ENCODE assay signal across 1 cellular context in the genomic region with DNA sequence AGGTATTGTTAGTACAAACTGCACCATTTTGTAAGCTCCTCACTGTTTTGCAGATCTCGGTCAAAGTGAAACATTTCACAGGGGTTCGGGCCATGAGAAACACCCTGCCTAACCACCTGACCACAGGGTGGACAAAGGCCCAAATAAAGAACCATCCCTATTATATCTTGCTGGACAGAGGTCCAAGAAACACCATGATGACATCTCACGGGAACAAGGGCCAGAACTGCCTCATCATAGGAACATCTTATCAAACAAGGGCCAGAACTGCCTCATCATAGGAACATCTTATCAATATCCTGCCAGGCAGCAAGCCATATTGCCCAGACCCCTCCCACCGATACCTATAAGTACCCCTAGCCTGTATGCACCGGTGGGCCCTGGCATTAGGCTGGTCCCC.
TF ChIP-seq lines count a peak whose summit lies in the region.

No MANE protein-coding gene starts in this region.

TF ChIP-seq in K562, 482 proteins besides CTCF, POLR2A, EP300 and RAD21 (continued from another document and continues in another):
- TF ChIP-seq, protein P1, sequence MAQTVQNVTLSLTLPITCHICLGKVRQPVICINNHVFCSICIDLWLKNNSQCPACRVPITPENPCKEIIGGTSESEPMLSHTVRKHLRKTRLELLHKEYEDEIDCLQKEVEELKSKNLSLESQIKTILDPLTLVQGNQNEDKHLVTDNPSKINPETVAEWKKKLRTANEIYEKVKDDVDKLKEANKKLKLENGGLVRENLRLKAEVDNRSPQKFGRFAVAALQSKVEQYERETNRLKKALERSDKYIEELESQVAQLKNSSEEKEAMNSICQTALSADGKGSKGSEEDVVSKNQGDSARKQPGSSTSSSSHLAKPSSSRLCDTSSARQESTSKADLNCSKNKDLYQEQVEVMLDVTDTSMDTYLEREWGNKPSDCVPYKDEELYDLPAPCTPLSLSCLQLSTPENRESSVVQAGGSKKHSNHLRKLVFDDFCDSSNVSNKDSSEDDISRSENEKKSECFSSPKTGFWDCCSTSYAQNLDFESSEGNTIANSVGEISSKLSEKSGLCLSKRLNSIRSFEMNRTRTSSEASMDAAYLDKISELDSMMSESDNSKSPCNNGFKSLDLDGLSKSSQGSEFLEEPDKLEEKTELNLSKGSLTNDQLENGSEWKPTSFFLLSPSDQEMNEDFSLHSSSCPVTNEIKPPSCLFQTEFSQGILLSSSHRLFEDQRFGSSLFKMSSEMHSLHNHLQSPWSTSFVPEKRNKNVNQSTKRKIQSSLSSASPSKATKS (CRISPR knock-in tag; IDR thresholded peaks at IDR 0.05), result no peak
- TF ChIP-seq CEBPZ (IDR thresholded peaks at IDR 0.05; ENCODE audit: borderline replicate concordance, low read depth, low read length) (no peak), SMARCB1 (IDR thresholded peaks at IDR 0.05; ENCODE audit: insufficient read length, low read depth) (no peak), MTA3 (IDR thresholded peaks at IDR 0.05; ENCODE audit: borderline replicate concordance) (no peak), NFIX (CRISPR knock-in tag; IDR thresholded peaks at IDR 0.05; ENCODE audit: low read depth) (no peak), HNRNPLL (IDR thresholded peaks at IDR 0.05; ENCODE audit: low read depth, low read length, poor library complexity, severe bottlenecking) (no peak), ZC3H4 (CRISPR knock-in tag; IDR thresholded peaks at IDR 0.05; ENCODE audit: borderline replicate concordance) (no peak), SMARCA4 (IDR thresholded peaks at IDR 0.05) (peak; percentile 70), ZNF444 (CRISPR knock-in tag; IDR thresholded peaks at IDR 0.05) (no peak), EGR1 (conservative IDR thresholded peaks at IDR 0.05) (no peak), TCF3 (CRISPR knock-in tag; IDR thresholded peaks at IDR 0.05) (peak; percentile 35; the same call in 1 of the 2 replicates), TAF1 (IDR thresholded peaks at IDR 0.05; ENCODE audit: control insufficient read depth, extremely low read depth, insufficient read depth, low read length, severe bottlenecking) (no peak), STAT5A (IDR thresholded peaks at IDR 0.05; ENCODE audit: borderline replicate concordance, low read length) (peak; percentile 35; the same call in 1 of the 2 replicates), ZNF561 (CRISPR knock-in tag; conservative IDR thresholded peaks at IDR 0.05) (no peak), TEAD4 (IDR thresholded peaks at IDR 0.05; ENCODE audit: low read length) (peak; percentile 64), TEAD4 (CRISPR knock-in tag; IDR thresholded peaks at IDR 0.05; ENCODE audit: borderline replicate concordance) (no peak), SMARCC2 (IDR thresholded peaks at IDR 0.05; ENCODE audit: low read depth) (no peak), C11orf30 (IDR thresholded peaks at IDR 0.05; ENCODE audit: low read depth) (peak; percentile 25; the same call in 1 of the 2 replicates), FOXP1 (CRISPR knock-in tag; IDR thresholded peaks at IDR 0.05) (no peak), ZNF239 (CRISPR knock-in tag; IDR thresholded peaks at IDR 0.05) (no peak), RBM25 (IDR thresholded peaks at IDR 0.05; ENCODE audit: low read depth, low read length, severe bottlenecking) (no peak), CC2D1A (IDR thresholded peaks at IDR 0.05) (0 out of 2 replicates have a peak, but pooled peaks have one; percentile 22), ARID1B (IDR thresholded peaks at IDR 0.05) (peak; percentile 90), ZNF431 (CRISPR knock-in tag; IDR thresholded peaks at IDR 0.05) (no peak)
- TF ChIP-seq, protein P2, sequence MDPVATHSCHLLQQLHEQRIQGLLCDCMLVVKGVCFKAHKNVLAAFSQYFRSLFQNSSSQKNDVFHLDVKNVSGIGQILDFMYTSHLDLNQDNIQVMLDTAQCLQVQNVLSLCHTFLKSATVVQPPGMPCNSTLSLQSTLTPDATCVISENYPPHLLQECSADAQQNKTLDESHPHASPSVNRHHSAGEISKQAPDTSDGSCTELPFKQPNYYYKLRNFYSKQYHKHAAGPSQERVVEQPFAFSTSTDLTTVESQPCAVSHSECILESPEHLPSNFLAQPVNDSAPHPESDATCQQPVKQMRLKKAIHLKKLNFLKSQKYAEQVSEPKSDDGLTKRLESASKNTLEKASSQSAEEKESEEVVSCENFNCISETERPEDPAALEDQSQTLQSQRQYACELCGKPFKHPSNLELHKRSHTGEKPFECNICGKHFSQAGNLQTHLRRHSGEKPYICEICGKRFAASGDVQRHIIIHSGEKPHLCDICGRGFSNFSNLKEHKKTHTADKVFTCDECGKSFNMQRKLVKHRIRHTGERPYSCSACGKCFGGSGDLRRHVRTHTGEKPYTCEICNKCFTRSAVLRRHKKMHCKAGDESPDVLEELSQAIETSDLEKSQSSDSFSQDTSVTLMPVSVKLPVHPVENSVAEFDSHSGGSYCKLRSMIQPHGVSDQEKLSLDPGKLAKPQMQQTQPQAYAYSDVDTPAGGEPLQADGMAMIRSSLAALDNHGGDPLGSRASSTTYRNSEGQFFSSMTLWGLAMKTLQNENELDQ (CRISPR knock-in tag; IDR thresholded peaks at IDR 0.05; ENCODE audit: borderline replicate concordance), result no peak
- TF ChIP-seq, protein P3, sequence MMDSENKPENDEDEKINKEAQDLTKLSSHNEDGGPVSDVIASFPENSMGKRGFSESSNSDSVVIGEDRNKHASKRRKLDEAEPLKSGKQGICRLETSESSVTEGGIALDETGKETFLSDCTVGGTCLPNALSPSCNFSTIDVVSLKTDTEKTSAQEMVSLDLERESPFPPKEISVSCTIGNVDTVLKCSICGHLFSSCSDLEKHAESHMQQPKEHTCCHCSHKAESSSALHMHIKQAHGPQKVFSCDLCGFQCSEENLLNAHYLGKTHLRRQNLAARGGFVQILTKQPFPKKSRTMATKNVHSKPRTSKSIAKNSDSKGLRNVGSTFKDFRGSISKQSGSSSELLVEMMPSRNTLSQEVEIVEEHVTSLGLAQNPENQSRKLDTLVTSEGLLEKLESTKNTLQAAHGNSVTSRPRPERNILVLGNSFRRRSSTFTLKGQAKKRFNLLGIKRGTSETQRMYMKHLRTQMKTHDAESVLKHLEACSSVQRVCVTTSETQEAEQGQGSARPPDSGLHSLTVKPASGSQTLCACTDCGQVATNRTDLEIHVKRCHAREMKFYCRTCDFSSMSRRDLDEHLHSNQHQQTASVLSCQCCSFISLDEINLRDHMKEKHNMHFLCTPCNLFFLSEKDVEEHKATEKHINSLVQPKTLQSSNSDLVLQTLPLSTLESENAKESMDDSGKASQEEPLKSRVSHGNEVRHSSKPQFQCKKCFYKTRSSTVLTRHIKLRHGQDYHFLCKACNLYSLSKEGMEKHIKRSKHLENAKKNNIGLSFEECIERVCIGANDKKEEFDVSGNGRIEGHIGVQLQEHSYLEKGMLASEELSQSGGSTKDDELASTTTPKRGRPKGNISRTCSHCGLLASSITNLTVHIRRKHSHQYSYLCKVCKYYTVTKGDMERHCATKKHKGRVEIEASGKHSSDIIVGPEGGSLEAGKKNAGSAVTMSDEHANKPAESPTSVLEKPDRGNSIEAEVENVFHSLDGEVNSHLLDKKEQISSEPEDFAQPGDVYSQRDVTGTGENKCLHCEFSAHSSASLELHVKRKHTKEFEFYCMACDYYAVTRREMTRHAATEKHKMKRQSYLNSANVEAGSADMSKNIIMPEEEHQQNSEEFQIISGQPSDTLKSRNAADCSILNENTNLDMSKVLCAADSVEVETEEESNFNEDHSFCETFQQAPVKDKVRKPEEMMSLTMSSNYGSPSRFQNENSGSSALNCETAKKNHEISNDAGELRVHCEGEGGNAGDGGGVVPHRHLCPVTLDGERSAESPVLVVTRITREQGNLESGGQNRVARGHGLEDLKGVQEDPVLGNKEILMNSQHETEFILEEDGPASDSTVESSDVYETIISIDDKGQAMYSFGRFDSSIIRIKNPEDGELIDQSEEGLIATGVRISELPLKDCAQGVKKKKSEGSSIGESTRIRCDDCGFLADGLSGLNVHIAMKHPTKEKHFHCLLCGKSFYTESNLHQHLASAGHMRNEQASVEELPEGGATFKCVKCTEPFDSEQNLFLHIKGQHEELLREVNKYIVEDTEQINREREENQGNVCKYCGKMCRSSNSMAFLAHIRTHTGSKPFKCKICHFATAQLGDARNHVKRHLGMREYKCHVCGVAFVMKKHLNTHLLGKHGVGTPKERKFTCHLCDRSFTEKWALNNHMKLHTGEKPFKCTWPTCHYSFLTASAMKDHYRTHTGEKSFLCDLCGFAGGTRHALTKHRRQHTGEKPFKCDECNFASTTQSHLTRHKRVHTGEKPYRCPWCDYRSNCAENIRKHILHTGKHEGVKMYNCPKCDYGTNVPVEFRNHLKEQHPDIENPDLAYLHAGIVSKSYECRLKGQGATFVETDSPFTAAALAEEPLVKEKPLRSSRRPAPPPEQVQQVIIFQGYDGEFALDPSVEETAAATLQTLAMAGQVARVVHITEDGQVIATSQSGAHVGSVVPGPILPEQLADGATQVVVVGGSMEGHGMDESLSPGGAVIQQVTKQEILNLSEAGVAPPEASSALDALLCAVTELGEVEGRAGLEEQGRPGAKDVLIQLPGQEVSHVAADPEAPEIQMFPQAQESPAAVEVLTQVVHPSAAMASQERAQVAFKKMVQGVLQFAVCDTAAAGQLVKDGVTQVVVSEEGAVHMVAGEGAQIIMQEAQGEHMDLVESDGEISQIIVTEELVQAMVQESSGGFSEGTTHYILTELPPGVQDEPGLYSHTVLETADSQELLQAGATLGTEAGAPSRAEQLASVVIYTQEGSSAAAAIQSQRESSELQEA (IDR thresholded peaks at IDR 0.05; ENCODE audit: low read depth), result no peak
- TF ChIP-seq, protein P4, sequence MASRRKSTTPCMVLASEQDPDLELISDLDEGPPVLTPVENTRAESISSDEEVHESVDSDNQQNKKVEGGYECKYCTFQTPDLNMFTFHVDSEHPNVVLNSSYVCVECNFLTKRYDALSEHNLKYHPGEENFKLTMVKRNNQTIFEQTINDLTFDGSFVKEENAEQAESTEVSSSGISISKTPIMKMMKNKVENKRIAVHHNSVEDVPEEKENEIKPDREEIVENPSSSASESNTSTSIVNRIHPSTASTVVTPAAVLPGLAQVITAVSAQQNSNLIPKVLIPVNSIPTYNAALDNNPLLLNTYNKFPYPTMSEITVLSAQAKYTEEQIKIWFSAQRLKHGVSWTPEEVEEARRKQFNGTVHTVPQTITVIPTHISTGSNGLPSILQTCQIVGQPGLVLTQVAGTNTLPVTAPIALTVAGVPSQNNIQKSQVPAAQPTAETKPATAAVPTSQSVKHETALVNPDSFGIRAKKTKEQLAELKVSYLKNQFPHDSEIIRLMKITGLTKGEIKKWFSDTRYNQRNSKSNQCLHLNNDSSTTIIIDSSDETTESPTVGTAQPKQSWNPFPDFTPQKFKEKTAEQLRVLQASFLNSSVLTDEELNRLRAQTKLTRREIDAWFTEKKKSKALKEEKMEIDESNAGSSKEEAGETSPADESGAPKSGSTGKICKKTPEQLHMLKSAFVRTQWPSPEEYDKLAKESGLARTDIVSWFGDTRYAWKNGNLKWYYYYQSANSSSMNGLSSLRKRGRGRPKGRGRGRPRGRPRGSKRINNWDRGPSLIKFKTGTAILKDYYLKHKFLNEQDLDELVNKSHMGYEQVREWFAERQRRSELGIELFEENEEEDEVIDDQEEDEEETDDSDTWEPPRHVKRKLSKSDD (conservative IDR thresholded peaks at IDR 0.05; ENCODE audit: low read length), result no peak
